ENCODE assay signal across 9 cellular contexts in the genomic region with DNA sequence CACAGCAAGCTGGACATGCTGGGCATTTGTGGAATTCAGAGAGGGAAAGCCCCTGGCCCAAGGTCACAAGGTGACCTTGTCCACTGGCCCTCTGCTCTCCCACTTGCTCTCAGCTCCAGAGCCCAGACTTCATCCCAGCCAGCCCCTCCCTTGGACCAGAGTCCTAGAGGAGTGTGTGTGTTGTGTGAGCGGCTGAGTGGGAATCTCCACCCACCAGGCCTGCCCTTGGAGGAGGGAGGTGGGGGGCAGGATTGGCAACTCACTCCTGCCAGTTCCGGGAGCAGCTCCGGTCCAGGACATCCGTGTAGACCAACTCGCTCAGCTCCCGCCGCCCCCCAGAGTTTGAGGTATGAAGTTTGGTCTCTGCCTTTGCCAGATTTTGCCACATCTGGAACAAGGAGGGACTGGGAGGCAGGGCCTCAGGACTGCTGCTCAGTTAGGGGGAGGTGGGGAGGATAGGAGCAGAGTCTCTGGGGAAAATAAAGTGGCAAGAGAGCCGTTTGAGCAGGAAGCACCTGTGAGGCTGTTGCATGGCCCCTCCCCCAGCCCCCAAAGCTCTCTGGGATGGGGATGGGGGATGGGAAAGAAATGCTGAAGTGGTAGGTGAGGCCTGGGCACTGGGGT. TPM values are rescaled to one million over a fixed set of nuclear protein-coding genes. Genes with fewer than 3 reads are reported as not detected.
DNase-seq lines count a peak whose midpoint lies in the region; TF ChIP-seq lines count a peak whose summit lies in the region.
"Had no signal": no experiment of that assay in that cellular context is flagged by ENCODE, and none has a peak within 500 bp of the region (broad histone marks: within the 10 kb centered on the region; RNA-seq: fewer than 3 reads in every experiment).

No MANE protein-coding gene starts in this region.

- H3K4me3 Mint-ChIP-seq in endodermal cell, result no peak overlapping the region

- H3K23ac ChIP-seq in neuronal stem cell (ENCODE audit: low read depth, low read length, poor library complexity), result no peak overlapping the region

- H3K27me3 ChIP-seq in Karpas-422 (ENCODE audit: low read length) (no peaks in the 10 kb centered on the region), endodermal cell (ENCODE audit: control insufficient read depth, insufficient read depth, low read length, poor library complexity, severe bottlenecking) (peaks cover 7% of the 10 kb centered on the region), neuronal stem cell (ENCODE audit: control insufficient read depth in 3 of 3, insufficient read depth in 3 of 3, low read depth in 1 of 3, low read length in 3 of 3) (peaks cover 7 to 42% (median 20%) of the 10 kb centered on the region in 3 experiments)

- H3K4ac ChIP-seq in neuronal stem cell (ENCODE audit: low read length), result no peak overlapping the region

- peak overlapping the region; percentile 34 for H2AK5ac ChIP-seq in neuronal stem cell (ENCODE audit: low read depth, low read length)

- no peak overlapping the region for H2AFZ ChIP-seq in Karpas-422 (ENCODE audit: low read length)
- peak overlapping the region; percentile 76 for H2AFZ ChIP-seq in neuronal stem cell (ENCODE audit: low read length)

- peak; percentile 55 for DNase-seq in GM03348 (ENCODE audit: low spot score)
- DNase-seq in Karpas-422, result peak; percentile 79
- DNase-seq in endodermal cell, result peak; percentile 60
- DNase-seq in neuronal stem cell (ENCODE audit: low spot score), result no peak
- DNase-seq in SHP77 treated with DMSO at 0.1 percent for 48 hours (lab: John Stamatoyannopoulos, UW), result no peak
- DNase-seq in NCI-H2029 treated with DMSO at 0.1 percent for 48 hours (lab: John Stamatoyannopoulos, UW), result no peak
- no peak for DNase-seq in NCI-H2171 treated with DMSO at 0.1 percent for 48 hours (lab: John Stamatoyannopoulos, UW)
- DNase-seq in NOMO-1 (lab: John Stamatoyannopoulos, UW; ENCODE audit: unreplicated experiment in 2 of 2), result no peak

- no peak overlapping the region for H2BK5ac ChIP-seq in neuronal stem cell (ENCODE audit: low read length)

- H3K4me1 Mint-ChIP-seq in endodermal cell, result peaks cover 23% of the 10 kb centered on the region

- no peaks in the 10 kb centered on the region for H3K9me2 ChIP-seq in Karpas-422 (replicated peaks; ENCODE audit: insufficient read depth, low read length)

- H3K79me1 ChIP-seq in neuronal stem cell (ENCODE audit: low read depth, low read length), result peaks cover 2% of the 10 kb centered on the region

- H3K9me3 Mint-ChIP-seq in endodermal cell, result no peaks in the 10 kb centered on the region

- peak overlapping the region; percentile 71 for H3K9ac ChIP-seq in Karpas-422 (ENCODE audit: low read length)
- H3K9ac ChIP-seq in endodermal cell (ENCODE audit: extremely low read depth, low read length, poor library complexity, severe bottlenecking), result no peak overlapping the region
- no peak overlapping the region for H3K9ac ChIP-seq in neuronal stem cell (ENCODE audit: low read depth, low read length, poor library complexity)

- H2BK15ac ChIP-seq in neuronal stem cell (ENCODE audit: low read length), result no peak overlapping the region

- no peak for TF ChIP-seq CTCF in endodermal cell (conservative IDR thresholded peaks at IDR 0.05)

- H3K79me2 ChIP-seq in Karpas-422 (ENCODE audit: low read length), result peaks cover 16% of the 10 kb centered on the region; the same call in 1 of the 2 replicates

- H2BK12ac ChIP-seq in neuronal stem cell (ENCODE audit: low read length), result no peak overlapping the region

- H3K4me2 ChIP-seq in Karpas-422 (ENCODE audit: low read depth, low read length, poor library complexity, severe bottlenecking), result peak overlapping the region; percentile 71
- H3K4me2 ChIP-seq in neuronal stem cell (ENCODE audit: insufficient read depth, low read length, poor library complexity, severe bottlenecking), result no peak overlapping the region

- H3K27me3 Mint-ChIP-seq in endodermal cell (ENCODE audit: insufficient read depth), result peaks cover 13% of the 10 kb centered on the region

- H3K18ac ChIP-seq in neuronal stem cell (ENCODE audit: low read length), result no peak overlapping the region

- H3K36me3 ChIP-seq in Karpas-422 (ENCODE audit: insufficient read depth, low read length), result no peaks in the 10 kb centered on the region
- H3K36me3 ChIP-seq in endodermal cell (ENCODE audit: control insufficient read depth, insufficient read depth, low read length), result no peaks in the 10 kb centered on the region
- no peaks in the 10 kb centered on the region for H3K36me3 ChIP-seq in neuronal stem cell (replicated peaks in 1 of 2; ENCODE audit: control insufficient read depth in 2 of 2, insufficient read depth in 2 of 2, low read length in 2 of 2)

- no peaks in the 10 kb centered on the region for H3K36me3 Mint-ChIP-seq in endodermal cell (ENCODE audit: low read depth)

- H2BK120ac ChIP-seq in neuronal stem cell (ENCODE audit: low read depth, low read length), result no peak overlapping the region

- H4K91ac ChIP-seq in neuronal stem cell (ENCODE audit: low read depth, low read length, poor library complexity), result no peak overlapping the region

- no peaks in the 10 kb centered on the region for H4K20me1 ChIP-seq in Karpas-422 (ENCODE audit: insufficient read depth, low read depth, low read length)

- WGBS in endodermal cell (ENCODE audit: insufficient coverage in 1 of 2, insufficient read length in 1 of 2), 2 experiments, result 40 to 76% methylated on average over 2 to 8 of the region's 8 CpGs
- no CpG with 5 or more reads among the region's 8 CpGs for WGBS in neuronal stem cell (ENCODE audit: extremely low coverage in 2 of 2, insufficient read length in 2 of 2, insufficient replicate concordance in 1 of 2), 2 donors

- H3K4me1 ChIP-seq in Karpas-422 (ENCODE audit: low read length) (peaks cover 75% of the 10 kb centered on the region), endodermal cell (ENCODE audit: control insufficient read depth, insufficient read depth, low read length) (no peaks in the 10 kb centered on the region), neuronal stem cell (ENCODE audit: control insufficient read depth in 2 of 2, insufficient read depth in 1 of 2, low read depth in 1 of 2, low read length in 2 of 2) (peaks cover 2 to 7% of the 10 kb centered on the region in 2 donors)

- H3K27ac ChIP-seq in Karpas-422 (ENCODE audit: low read length) (peak overlapping the region; percentile 78), endodermal cell (ENCODE audit: low read depth, low read length) (no peak overlapping the region), neuronal stem cell (replicated peaks; ENCODE audit: low read length) (no peak overlapping the region)

- H3K9me3 ChIP-seq in Karpas-422 (ENCODE audit: low read length) (no peaks in the 10 kb centered on the region), endodermal cell (ENCODE audit: control insufficient read depth, low read length) (no peaks in the 10 kb centered on the region), neuronal stem cell (replicated peaks in 1 of 2; ENCODE audit: control insufficient read depth in 2 of 2, insufficient read depth in 1 of 2, low read depth in 1 of 2, low read length in 2 of 2) (peaks cover 0 to 9% of the 10 kb centered on the region in 2 donors)

- H4K8ac ChIP-seq in neuronal stem cell (ENCODE audit: low read depth, low read length), result no peak overlapping the region

- H3K4me3 ChIP-seq in Karpas-422 (ENCODE audit: low read length), result peak overlapping the region; percentile 54
- H3K4me3 ChIP-seq in endodermal cell (ENCODE audit: low read length), result no peak overlapping the region
- no peak overlapping the region for H3K4me3 ChIP-seq in neuronal stem cell (ENCODE audit: low read length in 2 of 2)

- H3K14ac ChIP-seq in neuronal stem cell (ENCODE audit: low read length), result no peak overlapping the region

- no peak overlapping the region for H3K27ac Mint-ChIP-seq in endodermal cell

RNA-seq across cellular contexts. Expression of a gene that starts 1.4 kb away (rescaled TPM):
- 28.8 and 31.0 TPM in 2 replicates for total RNA-seq in Karpas-422 (2014; rRNA removed; shearing (Covaris generic); ENCODE audit: low replicate concordance)
- total RNA-seq in endodermal cell, result under 1 TPM; 0.57 to 0.60 TPM
- polyA plus RNA-seq in endodermal cell (2013, experiment 1 of 2), result not detected
- 0.50 TPM for polyA plus RNA-seq in endodermal cell (2013, experiment 2 of 2)
- 0.31 TPM for polyA plus RNA-seq in neuronal stem cell (2013, experiment 1 of 2)
- polyA plus RNA-seq in neuronal stem cell (2013, experiment 2 of 2), result 0.32 TPM
- total RNA-seq: pulmonary artery endothelial cell had no signal

RNA-seq across cellular contexts. Expression of a gene that starts 5.2 kb away (rescaled TPM):
- not detected in 2 replicates for total RNA-seq in Karpas-422 (2014; rRNA removed; shearing (Covaris generic); ENCODE audit: low replicate concordance)
- total RNA-seq in endodermal cell, result under 1 TPM; 0.35 to 0.93 TPM
- 0.28 TPM for polyA plus RNA-seq in endodermal cell (2013, experiment 1 of 2)
- not detected for polyA plus RNA-seq in endodermal cell (2013, experiment 2 of 2)
- polyA plus RNA-seq in neuronal stem cell (2013, experiment 1 of 2), result 0.01 TPM
- polyA plus RNA-seq in neuronal stem cell (2013, experiment 2 of 2), result 0.03 TPM
- total RNA-seq: pulmonary artery endothelial cell had no signal

RNA-seq across cellular contexts. Expression of a gene that starts 6.6 kb away (rescaled TPM):
- total RNA-seq in Karpas-422 (2014; rRNA removed; shearing (Covaris generic); ENCODE audit: low replicate concordance), result 0.78 and 2.3 TPM in 2 replicates
- 1 to 10 TPM; 4.8 to 6.6 TPM for total RNA-seq in endodermal cell
- polyA plus RNA-seq in endodermal cell (2013, experiment 1 of 2), result 1.4 TPM
- polyA plus RNA-seq in endodermal cell (2013, experiment 2 of 2), result 1.4 TPM
- 2.0 TPM for polyA plus RNA-seq in neuronal stem cell (2013, experiment 1 of 2)
- 2.1 TPM for polyA plus RNA-seq in neuronal stem cell (2013, experiment 2 of 2)

RNA-seq across cellular contexts. Expression of a gene that starts 15.6 kb away (rescaled TPM):
- total RNA-seq in Karpas-422 (2014; rRNA removed; shearing (Covaris generic); ENCODE audit: low replicate concordance), result 4.6 and 7.7 TPM in 2 replicates
- total RNA-seq in endodermal cell, result 10 to 100 TPM in 1 of 2 donors, 1 to 10 TPM in 1; 9.8 to 10.6 TPM
- polyA plus RNA-seq in endodermal cell (2013, experiment 1 of 2), result 9.7 TPM
- polyA plus RNA-seq in endodermal cell (2013, experiment 2 of 2), result 7.9 TPM
- polyA plus RNA-seq in neuronal stem cell (2013, experiment 1 of 2), result 15.3 TPM
- polyA plus RNA-seq in neuronal stem cell (2013, experiment 2 of 2), result 15.2 TPM

RNA-seq across cellular contexts. Expression of a gene that starts 46.7 kb away (rescaled TPM):
- total RNA-seq in Karpas-422 (2014; rRNA removed; shearing (Covaris generic); ENCODE audit: low replicate concordance), result 111 and 113 TPM in 2 replicates
- total RNA-seq in endodermal cell, result 100 to 1,000 TPM; 128 to 142 TPM
- 193 TPM for polyA plus RNA-seq in endodermal cell (2013, experiment 1 of 2)
- polyA plus RNA-seq in endodermal cell (2013, experiment 2 of 2), result 186 TPM
- polyA plus RNA-seq in neuronal stem cell (2013, experiment 1 of 2), result 196 TPM
- polyA plus RNA-seq in neuronal stem cell (2013, experiment 2 of 2), result 197 TPM

Comparison
In these comparisons a context has a peak if more than half of its experiments do, and no peak if none do; other contexts are left out.
1. DNase-seq: peak in GM03348 (single experiment), Karpas-422 (single experiment) and endodermal cell (single experiment); none in neuronal stem cell (single experiment), SHP77 treated with DMSO at 0.1 percent for 48 hours (single experiment), NCI-H2029 treated with DMSO at 0.1 percent for 48 hours (single experiment), NCI-H2171 treated with DMSO at 0.1 percent for 48 hours (single experiment) and NOMO-1 (0 of 2).
2. RNA of a gene that starts 1.4 kb away (total RNA-seq): 28.8 to 31.0 TPM in Karpas-422; 0.57 to 0.60 TPM in endodermal cell; every median in the first group is over 10 times any median in the second.